In the genomic region with DNA sequence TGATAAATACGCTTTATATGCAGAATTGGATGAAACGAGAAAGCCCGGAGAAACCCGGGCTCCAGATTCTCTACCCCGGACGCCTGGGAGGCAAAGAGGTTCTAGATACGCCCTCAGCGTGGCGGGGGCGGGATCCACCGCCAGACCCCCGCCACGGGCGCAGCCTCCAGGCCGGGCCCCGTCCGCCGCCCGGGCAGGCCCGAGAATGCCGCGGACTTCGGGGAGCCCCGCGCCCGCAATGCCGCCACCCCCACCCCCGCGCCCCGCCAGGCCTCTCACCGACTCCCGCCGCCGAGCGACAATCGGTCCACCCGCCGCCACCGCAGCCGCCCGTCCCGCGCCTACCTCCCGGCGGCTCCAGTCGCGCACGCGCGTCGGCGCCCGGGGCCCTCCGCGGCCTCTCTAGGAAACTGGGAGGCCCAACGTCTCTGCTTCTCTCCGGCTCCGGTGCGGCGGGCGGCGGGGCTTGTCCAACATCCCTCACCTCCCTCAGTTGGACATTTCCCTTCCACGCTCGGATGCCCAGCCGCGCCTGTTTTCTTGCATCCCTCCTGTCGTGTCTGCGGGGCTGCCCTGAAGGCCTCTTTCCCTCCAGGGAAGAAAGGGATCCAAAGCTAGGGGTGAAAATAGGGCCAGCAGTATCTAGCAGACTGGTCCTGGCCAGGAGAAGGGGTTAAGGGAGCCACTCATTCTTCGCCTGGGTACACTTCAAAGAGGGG, we compare ENCODE assay signal across 1 cellular context.
TF ChIP-seq lines count a peak whose summit lies in the region.

Gene ZNF445 (minus strand): TSS at position 359 of the 719 bp plus-strand sequence. CDS start 22,121 bp downstream, outside the sequence.

TF ChIP-seq in HepG2, 621 proteins besides CTCF, POLR2A, EP300 and RAD21 (continued from another document and continues in another):
- TF ChIP-seq GTF3A (CRISPR knock-in tag; conservative IDR thresholded peaks at IDR 0.05) (no peak), ZNF768 (CRISPR knock-in tag; IDR thresholded peaks at IDR 0.05) (no peak), RCOR2 (CRISPR knock-in tag; IDR thresholded peaks at IDR 0.05) (no peak), SRSF1 (optimal IDR thresholded peaks at IDR 0.05; ENCODE audit: low read depth, low read length) (no peak), NFKBIZ (CRISPR knock-in tag; IDR thresholded peaks at IDR 0.05) (no peak), UBTF (CRISPR knock-in tag; IDR thresholded peaks at IDR 0.05) (peak; percentile 57; the same call in 1 of the 2 replicates), ZNF205 (CRISPR knock-in tag; IDR thresholded peaks at IDR 0.05) (no peak), CCAR2 (optimal IDR thresholded peaks at IDR 0.05; ENCODE audit: low read depth, low read length) (no peak), HOXA3 (CRISPR knock-in tag; IDR thresholded peaks at IDR 0.05) (peak; percentile 36; the same call in 1 of the 2 replicates), DNMT1 (CRISPR knock-in tag; IDR thresholded peaks at IDR 0.05) (no peak), ZBTB21 (CRISPR knock-in tag; IDR thresholded peaks at IDR 0.05) (no peak), FOXP1 (IDR thresholded peaks at IDR 0.05) (no peak), FOXP1 (CRISPR knock-in tag; IDR thresholded peaks at IDR 0.05) (no peak), ZNF800 (CRISPR knock-in tag; IDR thresholded peaks at IDR 0.05) (no peak; the same call in 1 of the 2 replicates), MBNL3 (CRISPR knock-in tag; conservative IDR thresholded peaks at IDR 0.05) (no peak), GLI4 (CRISPR knock-in tag; IDR thresholded peaks at IDR 0.05; ENCODE audit: borderline replicate concordance) (no peak), ZC3H4 (CRISPR knock-in tag; IDR thresholded peaks at IDR 0.05; ENCODE audit: borderline replicate concordance) (no peak), ZFY (CRISPR knock-in tag; IDR thresholded peaks at IDR 0.05) (peak; percentile 75), PITX1 (CRISPR knock-in tag; IDR thresholded peaks at IDR 0.05) (no peak; the same call in 1 of the 2 replicates), ZFAT (CRISPR knock-in tag; conservative IDR thresholded peaks at IDR 0.05) (no peak), ZNF644 (CRISPR knock-in tag; IDR thresholded peaks at IDR 0.05; ENCODE audit: low read depth) (no peak), NKX3-1 (CRISPR knock-in tag; IDR thresholded peaks at IDR 0.05) (no peak), AKAP8 (CRISPR knock-in tag; IDR thresholded peaks at IDR 0.05) (no peak), HNRNPUL1 (IDR thresholded peaks at IDR 0.05; ENCODE audit: low read depth, low read length) (no peak), SNAI1 (CRISPR knock-in tag; IDR thresholded peaks at IDR 0.05; ENCODE audit: borderline replicate concordance) (peak; percentile 85), ATAD3A (CRISPR knock-in tag; IDR thresholded peaks at IDR 0.05) (no peak), ZNF841 (CRISPR knock-in tag; IDR thresholded peaks at IDR 0.05; ENCODE audit: borderline replicate concordance) (no peak), JDP2 (CRISPR knock-in tag; IDR thresholded peaks at IDR 0.05; ENCODE audit: borderline replicate concordance) (no peak), PHF8 (CRISPR knock-in tag; IDR thresholded peaks at IDR 0.05) (peak; percentile 62), DRAP1 (CRISPR knock-in tag; IDR thresholded peaks at IDR 0.05) (peak; percentile 39; the same call in 1 of the 2 replicates), TCF7L2 (IDR thresholded peaks at IDR 0.05; ENCODE audit: low read depth, low read length) (no peak), KDM6A (CRISPR knock-in tag; IDR thresholded peaks at IDR 0.05; ENCODE audit: low read depth) (no peak), SP140L (CRISPR knock-in tag; IDR thresholded peaks at IDR 0.05; ENCODE audit: borderline replicate concordance) (no peak), HOXD1 (CRISPR knock-in tag; IDR thresholded peaks at IDR 0.05) (no peak), TGIF2 (CRISPR knock-in tag; IDR thresholded peaks at IDR 0.05) (no peak), KAT2B (IDR thresholded peaks at IDR 0.05; ENCODE audit: borderline replicate concordance, low read depth, low read length) (no peak), ESRRA (CRISPR knock-in tag; IDR thresholded peaks at IDR 0.05; ENCODE audit: low read depth) (no peak), ZKSCAN1 (IDR thresholded peaks at IDR 0.05; ENCODE audit: low read length) (no peak), KDM2A (CRISPR knock-in tag; IDR thresholded peaks at IDR 0.05; ENCODE audit: borderline replicate concordance, low read depth) (peak; percentile 58; the same call in 1 of the 2 replicates), HCFC1 (IDR thresholded peaks at IDR 0.05; ENCODE audit: low read depth, low read length) (no peak), ZMYM3 (CRISPR knock-in tag; IDR thresholded peaks at IDR 0.05) (no peak), ETV5 (CRISPR knock-in tag; IDR thresholded peaks at IDR 0.05; ENCODE audit: borderline replicate concordance) (no peak), ZHX1 (CRISPR knock-in tag; IDR thresholded peaks at IDR 0.05; ENCODE audit: low read depth) (no peak)
- TF ChIP-seq, protein P1, sequence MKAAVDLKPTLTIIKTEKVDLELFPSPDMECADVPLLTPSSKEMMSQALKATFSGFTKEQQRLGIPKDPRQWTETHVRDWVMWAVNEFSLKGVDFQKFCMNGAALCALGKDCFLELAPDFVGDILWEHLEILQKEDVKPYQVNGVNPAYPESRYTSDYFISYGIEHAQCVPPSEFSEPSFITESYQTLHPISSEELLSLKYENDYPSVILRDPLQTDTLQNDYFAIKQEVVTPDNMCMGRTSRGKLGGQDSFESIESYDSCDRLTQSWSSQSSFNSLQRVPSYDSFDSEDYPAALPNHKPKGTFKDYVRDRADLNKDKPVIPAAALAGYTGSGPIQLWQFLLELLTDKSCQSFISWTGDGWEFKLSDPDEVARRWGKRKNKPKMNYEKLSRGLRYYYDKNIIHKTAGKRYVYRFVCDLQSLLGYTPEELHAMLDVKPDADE (CRISPR knock-in tag; IDR thresholded peaks at IDR 0.05): no peak
- TF ChIP-seq, protein P2, sequence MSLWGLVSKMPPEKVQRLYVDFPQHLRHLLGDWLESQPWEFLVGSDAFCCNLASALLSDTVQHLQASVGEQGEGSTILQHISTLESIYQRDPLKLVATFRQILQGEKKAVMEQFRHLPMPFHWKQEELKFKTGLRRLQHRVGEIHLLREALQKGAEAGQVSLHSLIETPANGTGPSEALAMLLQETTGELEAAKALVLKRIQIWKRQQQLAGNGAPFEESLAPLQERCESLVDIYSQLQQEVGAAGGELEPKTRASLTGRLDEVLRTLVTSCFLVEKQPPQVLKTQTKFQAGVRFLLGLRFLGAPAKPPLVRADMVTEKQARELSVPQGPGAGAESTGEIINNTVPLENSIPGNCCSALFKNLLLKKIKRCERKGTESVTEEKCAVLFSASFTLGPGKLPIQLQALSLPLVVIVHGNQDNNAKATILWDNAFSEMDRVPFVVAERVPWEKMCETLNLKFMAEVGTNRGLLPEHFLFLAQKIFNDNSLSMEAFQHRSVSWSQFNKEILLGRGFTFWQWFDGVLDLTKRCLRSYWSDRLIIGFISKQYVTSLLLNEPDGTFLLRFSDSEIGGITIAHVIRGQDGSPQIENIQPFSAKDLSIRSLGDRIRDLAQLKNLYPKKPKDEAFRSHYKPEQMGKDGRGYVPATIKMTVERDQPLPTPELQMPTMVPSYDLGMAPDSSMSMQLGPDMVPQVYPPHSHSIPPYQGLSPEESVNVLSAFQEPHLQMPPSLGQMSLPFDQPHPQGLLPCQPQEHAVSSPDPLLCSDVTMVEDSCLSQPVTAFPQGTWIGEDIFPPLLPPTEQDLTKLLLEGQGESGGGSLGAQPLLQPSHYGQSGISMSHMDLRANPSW (CRISPR knock-in tag; IDR thresholded peaks at IDR 0.05; ENCODE audit: borderline replicate concordance): no peak
- TF ChIP-seq, protein P3, sequence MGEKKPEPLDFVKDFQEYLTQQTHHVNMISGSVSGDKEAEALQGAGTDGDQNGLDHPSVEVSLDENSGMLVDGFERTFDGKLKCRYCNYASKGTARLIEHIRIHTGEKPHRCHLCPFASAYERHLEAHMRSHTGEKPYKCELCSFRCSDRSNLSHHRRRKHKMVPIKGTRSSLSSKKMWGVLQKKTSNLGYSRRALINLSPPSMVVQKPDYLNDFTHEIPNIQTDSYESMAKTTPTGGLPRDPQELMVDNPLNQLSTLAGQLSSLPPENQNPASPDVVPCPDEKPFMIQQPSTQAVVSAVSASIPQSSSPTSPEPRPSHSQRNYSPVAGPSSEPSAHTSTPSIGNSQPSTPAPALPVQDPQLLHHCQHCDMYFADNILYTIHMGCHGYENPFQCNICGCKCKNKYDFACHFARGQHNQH (CRISPR knock-in tag; IDR thresholded peaks at IDR 0.05): no peak
- TF ChIP-seq, protein P4, sequence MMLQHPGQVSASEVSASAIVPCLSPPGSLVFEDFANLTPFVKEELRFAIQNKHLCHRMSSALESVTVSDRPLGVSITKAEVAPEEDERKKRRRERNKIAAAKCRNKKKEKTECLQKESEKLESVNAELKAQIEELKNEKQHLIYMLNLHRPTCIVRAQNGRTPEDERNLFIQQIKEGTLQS (CRISPR knock-in tag; IDR thresholded peaks at IDR 0.05): no peak
- TF ChIP-seq, protein P5, sequence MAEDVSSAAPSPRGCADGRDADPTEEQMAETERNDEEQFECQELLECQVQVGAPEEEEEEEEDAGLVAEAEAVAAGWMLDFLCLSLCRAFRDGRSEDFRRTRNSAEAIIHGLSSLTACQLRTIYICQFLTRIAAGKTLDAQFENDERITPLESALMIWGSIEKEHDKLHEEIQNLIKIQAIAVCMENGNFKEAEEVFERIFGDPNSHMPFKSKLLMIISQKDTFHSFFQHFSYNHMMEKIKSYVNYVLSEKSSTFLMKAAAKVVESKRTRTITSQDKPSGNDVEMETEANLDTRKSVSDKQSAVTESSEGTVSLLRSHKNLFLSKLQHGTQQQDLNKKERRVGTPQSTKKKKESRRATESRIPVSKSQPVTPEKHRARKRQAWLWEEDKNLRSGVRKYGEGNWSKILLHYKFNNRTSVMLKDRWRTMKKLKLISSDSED (CRISPR knock-in tag; IDR thresholded peaks at IDR 0.05): no peak
- TF ChIP-seq, protein P6, sequence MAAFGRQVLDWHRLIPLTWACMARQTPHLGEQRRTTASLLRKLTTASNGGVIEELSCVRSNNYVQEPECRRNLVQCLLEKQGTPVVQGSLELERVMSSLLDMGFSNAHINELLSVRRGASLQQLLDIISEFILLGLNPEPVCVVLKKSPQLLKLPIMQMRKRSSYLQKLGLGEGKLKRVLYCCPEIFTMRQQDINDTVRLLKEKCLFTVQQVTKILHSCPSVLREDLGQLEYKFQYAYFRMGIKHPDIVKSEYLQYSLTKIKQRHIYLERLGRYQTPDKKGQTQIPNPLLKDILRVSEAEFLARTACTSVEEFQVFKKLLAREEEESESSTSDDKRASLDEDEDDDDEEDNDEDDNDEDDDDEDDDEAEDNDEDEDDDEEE (CRISPR knock-in tag; IDR thresholded peaks at IDR 0.05): no peak
